1 cellular context compared by ENCODE assay signal in genomic region chr2:43898134-43898957, GRCh38.
TF ChIP-seq lines count a peak whose summit lies in the region.

No MANE protein-coding gene starts in this region.

TF ChIP-seq in HEK293, 187 proteins besides CTCF, POLR2A, EP300 and RAD21 (continued from another document):
- no peak for TF ChIP-seq ZBTB49 (tag by site-specific recombination; IDR thresholded peaks at IDR 0.05; ENCODE audit: low read depth)
- no peak for TF ChIP-seq BCL11A (tag by site-specific recombination; IDR thresholded peaks at IDR 0.05; ENCODE audit: low read depth)
- TF ChIP-seq ZBTB7A (tag by site-specific recombination; IDR thresholded peaks at IDR 0.05; ENCODE audit: low read depth), result no peak
- TF ChIP-seq ZNF133 (tag by site-specific recombination; IDR thresholded peaks at IDR 0.05), result no peak
- no peak for TF ChIP-seq ZNF707 (tag by site-specific recombination; IDR thresholded peaks at IDR 0.05)
- no peak for TF ChIP-seq SP7 (tag by site-specific recombination; IDR thresholded peaks at IDR 0.05)
- no peak for TF ChIP-seq TRIM28 (IDR thresholded peaks at IDR 0.05; ENCODE audit: borderline replicate concordance, low read length)
- TF ChIP-seq ZBTB26 (tag by site-specific recombination; optimal IDR thresholded peaks at IDR 0.05), result no peak
- TF ChIP-seq GLIS1 (tag by site-specific recombination; IDR thresholded peaks at IDR 0.05), result peak; percentile 96
- no peak for TF ChIP-seq ZNF530 (tag by site-specific recombination; IDR thresholded peaks at IDR 0.05; ENCODE audit: low read depth)
- 0 out of 2 replicates have a peak, but pooled peaks have one; percentile 12 for TF ChIP-seq TCF7L2 (IDR thresholded peaks at IDR 0.05; ENCODE audit: borderline replicate concordance, low read depth, low read length)
- TF ChIP-seq ZNF596 (tag by site-specific recombination; IDR thresholded peaks at IDR 0.05), result 0 out of 2 replicates have a peak, but pooled peaks have one; percentile 24
- peak; percentile 86 for TF ChIP-seq FEZF1 (tag by site-specific recombination; IDR thresholded peaks at IDR 0.05)
- no peak for TF ChIP-seq ZNF26 (tag by site-specific recombination; IDR thresholded peaks at IDR 0.05)
- TF ChIP-seq ZNF132 (tag by site-specific recombination; IDR thresholded peaks at IDR 0.05; ENCODE audit: borderline replicate concordance), result no peak
- TF ChIP-seq ZNF266 (tag by site-specific recombination; IDR thresholded peaks at IDR 0.05; ENCODE audit: low read depth), result no peak
- 0 out of 2 replicates have a peak, but pooled peaks have one; percentile 15 for TF ChIP-seq ZNF629 (tag by site-specific recombination; IDR thresholded peaks at IDR 0.05)
- TF ChIP-seq ZXDB (tag by site-specific recombination; IDR thresholded peaks at IDR 0.05), result no peak
- TF ChIP-seq OSR2 (tag by site-specific recombination; IDR thresholded peaks at IDR 0.05), result peak; percentile 81
- TF ChIP-seq ZNF560 (tag by site-specific recombination; IDR thresholded peaks at IDR 0.05; ENCODE audit: borderline replicate concordance), result no peak
- TF ChIP-seq KLF7 (tag by site-specific recombination; IDR thresholded peaks at IDR 0.05; ENCODE audit: borderline replicate concordance), result no peak
- TF ChIP-seq ZNF692 (tag by site-specific recombination; IDR thresholded peaks at IDR 0.05), result no peak
- TF ChIP-seq PRDM6 (tag by site-specific recombination; IDR thresholded peaks at IDR 0.05), result peak; percentile 92
- TF ChIP-seq ZNF366 (tag by site-specific recombination; conservative IDR thresholded peaks at IDR 0.05), result no peak
- no peak for TF ChIP-seq ZBTB44 (tag by site-specific recombination; IDR thresholded peaks at IDR 0.05)
- TF ChIP-seq ZNF114 (tag by site-specific recombination; IDR thresholded peaks at IDR 0.05), result no peak
- TF ChIP-seq KLF9 (tag by site-specific recombination; IDR thresholded peaks at IDR 0.05; ENCODE audit: low read depth), result no peak
- TF ChIP-seq ZNF302 (tag by site-specific recombination; IDR thresholded peaks at IDR 0.05; ENCODE audit: low read depth), result no peak
- TF ChIP-seq EGR2 (tag by site-specific recombination; IDR thresholded peaks at IDR 0.05; ENCODE audit: low read depth), result peak; percentile 14; the same call in 1 of the 2 replicates
- TF ChIP-seq ZNF335 (tag by site-specific recombination; conservative IDR thresholded peaks at IDR 0.05), result peak; percentile 32; the same call in 1 of the 2 replicates
- no peak for TF ChIP-seq HOXC10 (CRISPR knock-in tag; IDR thresholded peaks at IDR 0.05)
- TF ChIP-seq ZNF175 (tag by site-specific recombination; IDR thresholded peaks at IDR 0.05), result no peak
- TF ChIP-seq ZNF24 (tag by site-specific recombination; IDR thresholded peaks at IDR 0.05), result no peak
- no peak for TF ChIP-seq ZNF529 (tag by site-specific recombination; IDR thresholded peaks at IDR 0.05; ENCODE audit: insufficient replicate concordance)
- peak; percentile 86 for TF ChIP-seq ZNF423 (tag by site-specific recombination; IDR thresholded peaks at IDR 0.05)
- no peak for TF ChIP-seq ZNF121 (tag by site-specific recombination; IDR thresholded peaks at IDR 0.05)
